1 cellular context compared by ENCODE assay signal in genomic region chr15:96329403-96329981, GRCh38.
TF ChIP-seq lines count a peak whose summit lies in the region.

No MANE protein-coding gene starts in this region.

TF ChIP-seq in IMR-90, 13 proteins besides CTCF, POLR2A, EP300 and RAD21 (continued from another document):
- 0 out of 2 replicates have a peak, but pooled peaks have one; percentile 32 for TF ChIP-seq MXI1 (IDR thresholded peaks at IDR 0.05; ENCODE audit: borderline replicate concordance, low read depth, low read length)
